In genomic region chr2:144834954-144835633, GRCh38 we compare ENCODE assay signal across 9 cellular contexts.
DNase-seq lines count a peak whose midpoint lies in the region; FAIRE-seq and TF ChIP-seq lines count a peak whose summit lies in the region.
"Had no signal": no experiment of that assay in that cellular context is flagged by ENCODE, and none has a peak within 500 bp of the region (broad histone marks: within the 10 kb centered on the region; RNA-seq: fewer than 3 reads in every experiment).

No MANE protein-coding gene starts in this region.

- TF ChIP-seq POLR2A in prostate gland (IDR thresholded peaks at IDR 0.05) = no peak
- no peak for TF ChIP-seq POLR2A in GM12891 (IDR thresholded peaks at IDR 0.05; ENCODE audit: low read depth, low read length)

- H3K4me2 ChIP-seq in OCI-LY1 (ENCODE audit: low read length) = peak overlapping the region; percentile 24; the same call in 1 of the 2 replicates

- in situ Hi-C loops in Caki2 (cut with HindIII; ENCODE audit: low pct_unique_long_range_greater_than_20kb, low sequenced_read_pairs) = no loop called here

- WGBS in prostate gland = 10% methylated on average over 5 of the region's 5 CpGs

- H3K27ac ChIP-seq in OCI-LY1 (ENCODE audit: low read depth, low read length, poor library complexity, severe bottlenecking) (peak overlapping the region; percentile 17), prostate gland (no peak overlapping the region)

- TF ChIP-seq CTCF in OCI-LY1 (IDR thresholded peaks at IDR 0.05; ENCODE audit: low read length) (no peak), prostate gland (IDR thresholded peaks at IDR 0.05) (no peak)

- H2AFZ ChIP-seq in OCI-LY1 (ENCODE audit: low read length) = peak overlapping the region; percentile 60

- no peak overlapping the region for H3K9ac ChIP-seq in OCI-LY1 (ENCODE audit: low read length)

- H3F3A ChIP-seq in OCI-LY1 (ENCODE audit: insufficient read depth, low read length) = no peaks in the 10 kb centered on the region

- no peak overlapping the region for H3K4me3 ChIP-seq in OCI-LY1 (ENCODE audit: low read depth, low read length, poor library complexity, severe bottlenecking)
- no peak overlapping the region for H3K4me3 ChIP-seq in prostate gland

- no peaks in the 10 kb centered on the region for H4K20me1 ChIP-seq in OCI-LY1 (ENCODE audit: insufficient read depth, low read length)

- H3K4me1 ChIP-seq in OCI-LY1 (ENCODE audit: insufficient read depth, low read length, severe bottlenecking) (peaks cover 22% of the 10 kb centered on the region), prostate gland (replicated peaks) (no peaks in the 10 kb centered on the region)

- H3K79me2 ChIP-seq in OCI-LY1 (ENCODE audit: insufficient read depth, low read length) = no peaks in the 10 kb centered on the region

- H3K36me3 ChIP-seq in OCI-LY1 (ENCODE audit: insufficient read depth, low read length) (no peaks in the 10 kb centered on the region), prostate gland (no peaks in the 10 kb centered on the region)

- H3K9me2 ChIP-seq in OCI-LY1 (ENCODE audit: low read depth, low read length) = no peaks in the 10 kb centered on the region

- H3K27me3 ChIP-seq in OCI-LY1 (ENCODE audit: insufficient read depth, low read length) = no peaks in the 10 kb centered on the region
- no peaks in the 10 kb centered on the region for H3K27me3 ChIP-seq in prostate gland (replicated peaks; ENCODE audit: insufficient read depth)

- DNase-seq in Caki2 (ENCODE audit: low read depth) (peak; percentile 66), fibroblast of peridontal ligament (ENCODE audit: extremely low read depth) (peak; percentile 67), prostate gland (ENCODE audit: low spot score) (peak; percentile 5), mesenteric fat pad (ENCODE audit: low spot score) (no peak), GM12891 (ENCODE audit: insufficient read length, low spot score) (no peak), NCI-H1436 treated with DMSO at 0.1 percent for 48 hours (lab: John Stamatoyannopoulos, UW) (no peak)
- DNase-seq in activated effector memory CD4-positive, alpha-beta T cell treated with anti-CD3 and anti-CD28 coated beads, Interleukin-2, amount 50 U/mL, for 16 hours = no peak
- DNase-seq: NCI-H1092 treated with DMSO at 0.1 percent for 48 hours had no signal

- no peak for FAIRE-seq in GM12891 (lab: Jason Lieb, UNC)

- intact Hi-C loops in prostate gland (cut with DNase I) = no loop called here

- H3K9me3 ChIP-seq in OCI-LY1 (ENCODE audit: low read length) (no peaks in the 10 kb centered on the region; the same call in 1 of the 2 replicates), prostate gland (no peaks in the 10 kb centered on the region)

TF ChIP-seq in GM12891, 5 proteins besides CTCF, POLR2A, EP300 and RAD21:
- no peak for TF ChIP-seq TAF1 (IDR thresholded peaks at IDR 0.05; ENCODE audit: low read depth, low read length)
- TF ChIP-seq POLR2AphosphoS5 (IDR thresholded peaks at IDR 0.05; ENCODE audit: low read depth, low read length) = no peak
- TF ChIP-seq PAX5 (IDR thresholded peaks at IDR 0.05; ENCODE audit: insufficient read depth, low read length, severe bottlenecking) = no peak
- TF ChIP-seq SPI1 (IDR thresholded peaks at IDR 0.05; ENCODE audit: low read depth, low read length) = no peak
- TF ChIP-seq POU2F2 (IDR thresholded peaks at IDR 0.05; ENCODE audit: low read depth, low read length) = no peak
TF ChIP-seq in GM12891: peak in this region for 0.

Comparison
In these comparisons a context has a peak if more than half of its experiments do, and no peak if none do; other contexts are left out.
1. DNase-seq: peak in Caki2 (single experiment), fibroblast of peridontal ligament (single experiment) and prostate gland (single experiment); none in activated effector memory CD4-positive, alpha-beta T cell treated with anti-CD3 and anti-CD28 coated beads, Interleukin-2, amount 50 U/mL, for 16 hours (single experiment), mesenteric fat pad (single experiment), GM12891 (single experiment) and NCI-H1436 treated with DMSO at 0.1 percent for 48 hours (single experiment).